Comparison of ENCODE assay signal across 9 cellular contexts in genomic region chr2:179437430-179437829, GRCh38.
"Had no signal": no experiment of that assay in that cellular context is flagged by ENCODE, and none has a peak within 500 bp of the region (broad histone marks: within the 10 kb centered on the region; RNA-seq: fewer than 3 reads in every experiment).

No MANE protein-coding gene starts in this region.

- H3K4me2 ChIP-seq: GM23338 had no signal

- H3K27ac ChIP-seq: HL-60 had no signal

- H3K4me3 ChIP-seq: GM23338 had no signal

- DNase-seq: H9, HCEC 1CT, KBM-7 had no signal

- H3K27ac Mint-ChIP-seq: GM23338, H9, IgD-negative memory B cell had no signal

- H2AFZ ChIP-seq: GM23338 had no signal

- H3K4me1 Mint-ChIP-seq: IgD-negative memory B cell had no signal

- H3K9me3 Mint-ChIP-seq: GM23338, H9, IgD-negative memory B cell had no signal

- ATAC-seq: GM23338, HepG2 had no signal

- H3K4me3 Mint-ChIP-seq: GM23338, H9, IgD-negative memory B cell had no signal

- H3K36me3 Mint-ChIP-seq: IgD-negative memory B cell had no signal

- FAIRE-seq: H1, H54, HepG2 had no signal
